1 cellular context compared by ENCODE assay signal in the genomic region with DNA sequence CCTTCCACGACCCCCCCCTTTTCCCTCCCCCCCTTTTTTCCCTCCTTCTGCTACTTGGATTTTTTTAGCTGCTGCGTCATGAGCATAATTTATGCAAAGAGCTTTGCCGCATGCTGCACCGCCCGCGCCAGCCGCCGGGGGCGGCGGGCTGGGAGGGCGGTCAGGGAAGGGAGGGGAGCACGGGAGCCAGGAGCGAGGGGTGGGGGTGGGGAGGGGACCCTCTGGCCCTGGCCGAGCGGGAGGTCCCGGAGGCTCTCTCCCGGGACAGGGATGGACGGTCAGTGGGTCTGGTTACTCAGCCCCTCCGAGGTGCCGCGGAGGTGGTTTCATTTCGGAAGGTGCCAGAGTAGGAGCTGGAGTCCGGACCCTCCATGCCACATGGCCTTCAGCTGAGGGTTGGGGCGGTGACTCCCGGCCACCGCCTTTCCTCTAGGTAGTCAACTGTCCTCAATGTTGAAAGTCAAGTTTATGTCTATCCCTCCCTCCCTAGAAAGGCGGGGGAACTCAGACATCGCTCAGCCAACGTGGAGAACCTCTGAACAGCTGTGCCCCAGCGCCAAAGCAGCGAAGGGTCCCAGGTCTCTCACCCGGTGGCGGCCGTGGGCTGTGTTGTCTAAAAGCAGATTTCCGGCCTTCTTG.
TF ChIP-seq lines count a peak whose summit lies in the region.

POU6F1 (minus strand) TSS at position 95 of the 639 bp plus-strand sequence. CDS start 11,226 bp downstream, outside the sequence.

TF ChIP-seq in GM12878, 131 proteins besides CTCF, POLR2A, EP300 and RAD21 (continued from another document and continues in another):
- TF ChIP-seq, protein P1, sequence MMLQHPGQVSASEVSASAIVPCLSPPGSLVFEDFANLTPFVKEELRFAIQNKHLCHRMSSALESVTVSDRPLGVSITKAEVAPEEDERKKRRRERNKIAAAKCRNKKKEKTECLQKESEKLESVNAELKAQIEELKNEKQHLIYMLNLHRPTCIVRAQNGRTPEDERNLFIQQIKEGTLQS (IDR thresholded peaks at IDR 0.05; ENCODE audit: borderline replicate concordance, extremely low read depth, low read depth, low read length), result no peak
- TF ChIP-seq KLF5 (IDR thresholded peaks at IDR 0.05; ENCODE audit: partially characterized antibody) (no peak), BHLHE40 (IDR thresholded peaks at IDR 0.05; ENCODE audit: borderline replicate concordance in 1 of 2, low read depth in 2 of 2, low read length in 1 of 2) (peak; percentile 47 to 53; a peak in 2 of 4 replicates), HSF1 (IDR thresholded peaks at IDR 0.05; ENCODE audit: low read depth, low read length) (no peak), PML (IDR thresholded peaks at IDR 0.05; ENCODE audit: low read length) (no peak), ZZZ3 (IDR thresholded peaks at IDR 0.05; ENCODE audit: control insufficient read depth, insufficient read length, low read depth) (no peak), EGR1 (IDR thresholded peaks at IDR 0.05; ENCODE audit: borderline replicate concordance in 1 of 2, low read depth in 2 of 2, low read length in 2 of 2) (peak in 1 of 2 experiments; percentile 83; a peak in 2 of 3 replicates), SRF (IDR thresholded peaks at IDR 0.05; ENCODE audit: low read depth in 2 of 2, low read length in 2 of 2) (peak in 1 of 2 experiments; percentile 29; a peak in 1 of 4 replicates), SKIL (IDR thresholded peaks at IDR 0.05; ENCODE audit: low read depth, poor library complexity, severe bottlenecking) (no peak), ATF2 (IDR thresholded peaks at IDR 0.05; ENCODE audit: low read length) (no peak), CEBPB (IDR thresholded peaks at IDR 0.05; ENCODE audit: borderline replicate concordance in 1 of 2, low read depth in 2 of 2, low read length in 2 of 2) (no peak), E2F8 (IDR thresholded peaks at IDR 0.05; ENCODE audit: low read depth, partially characterized antibody) (no peak), HDAC2 (IDR thresholded peaks at IDR 0.05) (no peak), JUNB (IDR thresholded peaks at IDR 0.05) (no peak), PBX3 (IDR thresholded peaks at IDR 0.05; ENCODE audit: insufficient replicate concordance, low read depth, low read length) (no peak), STAT3 (IDR thresholded peaks at IDR 0.05; ENCODE audit: low read depth, low read length) (no peak), JUND (IDR thresholded peaks at IDR 0.05; ENCODE audit: low read depth, low read length) (no peak), ZNF592 (IDR thresholded peaks at IDR 0.05) (no peak), SMARCA5 (IDR thresholded peaks at IDR 0.05) (no peak), FOXK2 (IDR thresholded peaks at IDR 0.05) (no peak), MXI1 (IDR thresholded peaks at IDR 0.05; ENCODE audit: low read depth, low read length) (peak; percentile 83), NRF1 (conservative IDR thresholded peaks at IDR 0.05; ENCODE audit: low read depth, low read length) (no peak), YBX1 (IDR thresholded peaks at IDR 0.05) (no peak), RELA (IDR thresholded peaks at IDR 0.05; ENCODE audit: borderline replicate concordance, partially characterized antibody) (no peak), IKZF1 (conservative IDR thresholded peaks at IDR 0.05) (0 out of 2 replicates have a peak, but pooled peaks have one; percentile 36), ESRRA (IDR thresholded peaks at IDR 0.05; ENCODE audit: low read length) (no peak), ATF7 (IDR thresholded peaks at IDR 0.05; ENCODE audit: low read depth) (no peak), SUZ12 (IDR thresholded peaks at IDR 0.05; ENCODE audit: unreplicated experiment) (no peak), ZNF384 (IDR thresholded peaks at IDR 0.05; ENCODE audit: borderline replicate concordance, low read depth, low read length) (peak; percentile 56; the same call in 1 of the 2 replicates), CHD2 (IDR thresholded peaks at IDR 0.05; ENCODE audit: borderline replicate concordance, low read depth, low read length) (0 out of 2 replicates have a peak, but pooled peaks have one; percentile 13), NFIC (IDR thresholded peaks at IDR 0.05; ENCODE audit: low read depth, low read length) (no peak; the same call in 1 of the 2 replicates), IRF4 (IDR thresholded peaks at IDR 0.05; ENCODE audit: low read depth, low read length) (no peak)
- TF ChIP-seq, protein P2, sequence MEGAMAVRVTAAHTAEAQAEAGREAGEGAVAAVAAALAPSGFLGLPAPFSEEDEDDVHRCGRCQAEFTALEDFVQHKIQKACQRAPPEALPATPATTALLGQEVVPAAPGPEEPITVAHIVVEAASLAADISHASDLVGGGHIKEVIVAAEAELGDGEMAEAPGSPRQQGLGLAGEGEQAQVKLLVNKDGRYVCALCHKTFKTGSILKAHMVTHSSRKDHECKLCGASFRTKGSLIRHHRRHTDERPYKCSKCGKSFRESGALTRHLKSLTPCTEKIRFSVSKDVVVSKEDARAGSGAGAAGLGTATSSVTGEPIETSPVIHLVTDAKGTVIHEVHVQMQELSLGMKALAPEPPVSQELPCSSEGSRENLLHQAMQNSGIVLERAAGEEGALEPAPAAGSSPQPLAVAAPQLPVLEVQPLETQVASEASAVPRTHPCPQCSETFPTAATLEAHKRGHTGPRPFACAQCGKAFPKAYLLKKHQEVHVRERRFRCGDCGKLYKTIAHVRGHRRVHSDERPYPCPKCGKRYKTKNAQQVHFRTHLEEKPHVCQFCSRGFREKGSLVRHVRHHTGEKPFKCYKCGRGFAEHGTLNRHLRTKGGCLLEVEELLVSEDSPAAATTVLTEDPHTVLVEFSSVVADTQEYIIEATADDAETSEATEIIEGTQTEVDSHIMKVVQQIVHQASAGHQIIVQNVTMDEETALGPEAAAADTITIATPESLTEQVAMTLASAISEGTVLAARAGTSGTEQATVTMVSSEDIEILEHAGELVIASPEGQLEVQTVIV (IDR thresholded peaks at IDR 0.05; ENCODE audit: borderline replicate concordance, partially characterized antibody), result no peak
- TF ChIP-seq, protein P3, sequence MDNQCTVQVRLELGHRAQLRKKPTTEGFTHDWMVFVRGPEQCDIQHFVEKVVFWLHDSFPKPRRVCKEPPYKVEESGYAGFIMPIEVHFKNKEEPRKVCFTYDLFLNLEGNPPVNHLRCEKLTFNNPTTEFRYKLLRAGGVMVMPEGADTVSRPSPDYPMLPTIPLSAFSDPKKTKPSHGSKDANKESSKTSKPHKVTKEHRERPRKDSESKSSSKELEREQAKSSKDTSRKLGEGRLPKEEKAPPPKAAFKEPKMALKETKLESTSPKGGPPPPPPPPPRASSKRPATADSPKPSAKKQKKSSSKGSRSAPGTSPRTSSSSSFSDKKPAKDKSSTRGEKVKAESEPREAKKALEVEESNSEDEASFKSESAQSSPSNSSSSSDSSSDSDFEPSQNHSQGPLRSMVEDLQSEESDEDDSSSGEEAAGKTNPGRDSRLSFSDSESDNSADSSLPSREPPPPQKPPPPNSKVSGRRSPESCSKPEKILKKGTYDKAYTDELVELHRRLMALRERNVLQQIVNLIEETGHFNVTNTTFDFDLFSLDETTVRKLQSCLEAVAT (IDR thresholded peaks at IDR 0.05), result no peak; the same call in 1 of the 2 replicates
